8 cellular contexts compared by ENCODE assay signal in the genomic region with DNA sequence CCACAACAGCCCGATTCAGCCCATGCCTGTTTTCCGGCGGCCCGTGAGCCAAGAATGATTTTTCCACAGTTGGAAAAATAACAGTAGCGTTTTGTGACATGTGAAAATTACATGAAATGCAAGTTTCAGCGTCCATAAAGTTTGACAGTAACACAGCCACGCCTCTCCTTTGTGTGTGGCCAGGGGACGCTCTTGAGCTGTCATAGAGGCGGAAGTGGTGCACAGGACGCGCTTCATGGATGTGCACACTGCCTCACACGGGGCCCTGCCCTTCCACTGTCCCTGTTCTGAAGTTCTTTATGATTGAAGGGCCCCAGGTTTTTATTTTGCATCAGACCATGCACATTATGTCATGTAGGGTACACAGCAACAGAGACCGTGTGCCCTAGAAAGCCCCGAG. TPM values are rescaled to one million over a fixed set of nuclear protein-coding genes. Genes with fewer than 3 reads are reported as not detected.
DNase-seq lines count a peak whose midpoint lies in the region; TF ChIP-seq lines count a peak whose summit lies in the region.
"Had no signal": no experiment of that assay in that cellular context is flagged by ENCODE, and none has a peak within 500 bp of the region (broad histone marks: within the 10 kb centered on the region; RNA-seq: fewer than 3 reads in every experiment).

No MANE protein-coding gene starts in this region.

- no peaks in the 10 kb centered on the region for H4K20me1 ChIP-seq in Loucy (ENCODE audit: insufficient read depth, low read length, poor library complexity, severe bottlenecking)

- in situ Hi-C loops in ACHN (cut with HindIII; ENCODE audit: low pct_ligation_motif_present, low pct_unique_long_range_greater_than_20kb, low sequenced_read_pairs): no loop called here

- no peaks in the 10 kb centered on the region for H3K9me3 Mint-ChIP-seq in neural crest cell

- DNase-seq in activated T-cell treated with anti-CD3 and anti-CD28 coated beads, Interleukin-2, amount 50 U/mL, for 48 hours: peak; percentile 32 to 43
- no peak for DNase-seq in neural crest cell (ENCODE audit: low read depth, low spot score)
- DNase-seq in NCI-H2107 treated with DMSO at 0.1 percent for 48 hours (lab: John Stamatoyannopoulos, UW; ENCODE audit: unreplicated experiment): no peak
- no peak for DNase-seq in ACHN
- no peak for DNase-seq in cardiac septum (ENCODE audit: low spot score)
- DNase-seq: NCI-H2171 treated with DMSO at 0.1 percent for 48 hours had no signal

- H3K27me3 Mint-ChIP-seq in neural crest cell (ENCODE audit: low read depth): no peaks in the 10 kb centered on the region

- H3K36me3 Mint-ChIP-seq in neural crest cell (ENCODE audit: low read depth): no peaks in the 10 kb centered on the region

- no peaks in the 10 kb centered on the region for H3K36me3 ChIP-seq in Loucy (ENCODE audit: insufficient read depth, low read length)

- H3K4me3 ChIP-seq in Loucy (ENCODE audit: low read length, poor library complexity, severe bottlenecking): no peak overlapping the region

- no peaks in the 10 kb centered on the region for H3K9me3 ChIP-seq in Loucy (ENCODE audit: insufficient read depth, low read depth, low read length)

- H3K79me2 ChIP-seq in Loucy (ENCODE audit: insufficient read depth, low read length): no peaks in the 10 kb centered on the region

- H3K4me3 Mint-ChIP-seq in neural crest cell: no peak overlapping the region

- no peaks in the 10 kb centered on the region for H3K27me3 ChIP-seq in Loucy (ENCODE audit: insufficient read depth, low read length, poor library complexity, severe bottlenecking)

- no peaks in the 10 kb centered on the region for H3K9me2 ChIP-seq in Loucy (replicated peaks; ENCODE audit: low read depth, low read length)

- H2AFZ ChIP-seq in Loucy (ENCODE audit: low read length): no peak overlapping the region

- peaks cover 6% of the 10 kb centered on the region for H3K4me1 ChIP-seq in Loucy (ENCODE audit: insufficient read depth, low read length, poor library complexity, severe bottlenecking)

- no peak overlapping the region for H3K4me2 ChIP-seq in Loucy (ENCODE audit: low read depth, low read length, poor library complexity, severe bottlenecking)

- no peaks in the 10 kb centered on the region for H3F3A ChIP-seq in Loucy (ENCODE audit: low read depth)

- H3K27ac Mint-ChIP-seq in neural crest cell (ENCODE audit: unreplicated experiment): no peak overlapping the region

- H3K9ac ChIP-seq in Loucy (ENCODE audit: low read depth, low read length, poor library complexity, severe bottlenecking): no peak overlapping the region

- intact Hi-C loops in cardiac septum (cut with DNase I): no loop called here

- H3K4me1 Mint-ChIP-seq in neural crest cell: peaks cover 5% of the 10 kb centered on the region

- TF ChIP-seq CTCF in GM12874 (IDR thresholded peaks at IDR 0.05; ENCODE audit: insufficient read depth, low read depth, low read length): peak; percentile 76
- peak; percentile 51 for TF ChIP-seq CTCF in Loucy (conservative IDR thresholded peaks at IDR 0.05; ENCODE audit: low read length)
- TF ChIP-seq CTCF in neural crest cell (conservative IDR thresholded peaks at IDR 0.05): peak; percentile 46

RNA-seq across cellular contexts. Expression of gene ELAVL1, which starts 12.4 kb away (rescaled TPM):
- total RNA-seq in neural crest cell (209 and 211 TPM in 2 replicates), cardiac septum (55.2 TPM)

RNA-seq across cellular contexts. Expression of gene CCL25, which starts 34.8 kb away (rescaled TPM):
- total RNA-seq in neural crest cell: not detected in 2 replicates
- not detected for total RNA-seq in cardiac septum

Comparison
In these comparisons a context has a peak if more than half of its experiments do, and no peak if none do; other contexts are left out.
1. DNase-seq: peak in activated T-cell treated with anti-CD3 and anti-CD28 coated beads, Interleukin-2, amount 50 U/mL, for 48 hours (2 of 2); none in neural crest cell (single experiment), NCI-H2107 treated with DMSO at 0.1 percent for 48 hours (single experiment), ACHN (single experiment) and cardiac septum (single experiment).
2. Peak in every context shown above with its lines, with median percentiles within 50 percentile points of each other: CTCF ChIP-seq.